Comparison of ENCODE assay signal across 8 cellular contexts in genomic region chr7:5396542-5396941, GRCh38. TPM values are rescaled to one million over a fixed set of nuclear protein-coding genes. Genes with fewer than 3 reads are reported as not detected.
DNase-seq lines count a peak whose midpoint lies in the region; ATAC-seq and TF ChIP-seq lines count a peak whose summit lies in the region.

No MANE protein-coding gene starts in this region.

- intact Hi-C loops in adrenal gland (cut with DNase I) (no loop called here), right lobe of liver (cut with DNase I) (no loop called here)

- peaks cover 51% of the 10 kb centered on the region for H3K79me2 ChIP-seq in ACC112 (ENCODE audit: control insufficient read depth, insufficient read depth, low read length, unreplicated experiment)

- peak overlapping the region; percentile 91 for H3K27ac ChIP-seq in ACC112 (ENCODE audit: low read depth, low read length)
- peak overlapping the region; percentile 15 to 85 (median 62) for H3K27ac ChIP-seq in adrenal gland
- H3K27ac ChIP-seq in right lobe of liver, result peak overlapping the region; percentile 73 to 87 (median 83)

- WGBS in adrenal gland, 4 donors, result 61 to 81% (median 70%) methylated on average over 4 to 6 of the region's 6 CpGs
- 20% methylated on average over 1 of the region's 6 CpGs for WGBS in right lobe of liver (ENCODE audit: insufficient coverage, low coverage, low lambda C conversion rate, missing lambda C conversion rate)

- ATAC-seq in GM18873 (IDR thresholded peaks at IDR 0.05; ENCODE audit: low FRiP score, unreplicated experiment) (peak; percentile 46), HG03159 (IDR thresholded peaks at IDR 0.05; ENCODE audit: unreplicated experiment) (peak; percentile 36), right lobe of liver (peak; percentile 46 to 71 (median 56)), GM18520 (IDR thresholded peaks at IDR 0.05; ENCODE audit: unreplicated experiment) (no peak)

- TF ChIP-seq POLR2A in adrenal gland (IDR thresholded peaks at IDR 0.05) (no peak), right lobe of liver (IDR thresholded peaks at IDR 0.05) (no peak)

- no peaks in the 10 kb centered on the region for H3K27me3 ChIP-seq in ACC112 (ENCODE audit: insufficient read depth, low read length)
- H3K27me3 ChIP-seq in adrenal gland, result no peaks in the 10 kb centered on the region
- no peaks in the 10 kb centered on the region for H3K27me3 ChIP-seq in right lobe of liver

- TF ChIP-seq CTCF in adrenal gland (IDR thresholded peaks at IDR 0.05) (peak in 2 of 6 experiments; percentile 11 to 21), right lobe of liver (IDR thresholded peaks at IDR 0.05) (peak; percentile 12 to 45 (median 32))

- peak overlapping the region; percentile 12 for H2AFZ ChIP-seq in ACC112 (ENCODE audit: low read length, unreplicated experiment)

- H3K4me1 ChIP-seq in ACC112 (ENCODE audit: control insufficient read depth, insufficient read depth, low read length, unreplicated experiment) (peaks cover 17% of the 10 kb centered on the region), adrenal gland (replicated peaks in 1 of 2) (peaks cover 0 to 9% of the 10 kb centered on the region in 2 donors), right lobe of liver (peaks cover 0 to 13% (median 0%) of the 10 kb centered on the region in 4 donors)

- H3K9me3 ChIP-seq in adrenal gland (replicated peaks in 1 of 3) (no peaks in the 10 kb centered on the region), right lobe of liver (no peaks in the 10 kb centered on the region)

- peak overlapping the region; percentile 84 for H3K4me3 ChIP-seq in ACC112 (ENCODE audit: low read depth, low read length)
- H3K4me3 ChIP-seq in adrenal gland, result peak overlapping the region in 1 of 4 donors; percentile 36
- H3K4me3 ChIP-seq in right lobe of liver, result peak overlapping the region; percentile 52 to 62 (median 57)

- DNase-seq in SW480 (ENCODE audit: low spot score), result peak; percentile 85
- DNase-seq in adrenal gland, result peak in 3 of 7 donors; percentile 29 to 58 (median 29)
- DNase-seq in right lobe of liver, result peak in 2 of 3 donors; percentile 62 to 64
- peak; percentile 66 for DNase-seq in stimulated activated CD8-positive, alpha-beta memory T cell treated with anti-CD3 and anti-CD28 coated beads, Interleukin-4, amount 100 ng/mL, for 48 hours

- H3K36me3 ChIP-seq in ACC112 (ENCODE audit: insufficient read depth, low read length) (no peaks in the 10 kb centered on the region), adrenal gland (replicated peaks in 1 of 2) (peaks cover 0 to 28% of the 10 kb centered on the region in 2 donors), right lobe of liver (peaks cover 0 to 28% (median 13%) of the 10 kb centered on the region in 4 donors)

RNA-seq across cellular contexts. Expression of gene TNRC18, which starts 27.1 kb away (rescaled TPM):
- total RNA-seq in adrenal gland, result 100 to 1,000 TPM in 1 of 8 donors, 10 to 100 TPM in 7; 37.2 to 120 (median 59.2) TPM
- polyA plus RNA-seq in adrenal gland, result 10 to 100 TPM; 13.3 to 79.6 (median 26.9) TPM
- 10 to 100 TPM; 27.0 to 36.9 (median 30.5) TPM for total RNA-seq in right lobe of liver
